Comparison of ENCODE assay signal across 8 cellular contexts in genomic region chr21:28993293-28993629, GRCh38. TPM values are rescaled to one million over a fixed set of nuclear protein-coding genes. Genes with fewer than 3 reads are reported as not detected.
DNase-seq lines count a peak whose midpoint lies in the region; ATAC-seq and TF ChIP-seq lines count a peak whose summit lies in the region.

No MANE protein-coding gene starts in this region.

- H4K5ac ChIP-seq in mesendoderm (ENCODE audit: low read length), result peak overlapping the region; percentile 76

- TF ChIP-seq CTCF in heart left ventricle (IDR thresholded peaks at IDR 0.05) (no peak), brain microvascular endothelial cell (IDR thresholded peaks at IDR 0.05; ENCODE audit: low read depth, low read length, missing control alignments) (no peak), uterus (IDR thresholded peaks at IDR 0.05) (no peak)

- no peaks in the 10 kb centered on the region for H3K9me3 ChIP-seq in heart left ventricle
- H3K9me3 ChIP-seq in uterus, result no peaks in the 10 kb centered on the region

- peaks cover 16% of the 10 kb centered on the region for H3K79me2 ChIP-seq in mesendoderm (ENCODE audit: control insufficient read depth, insufficient read depth, low read length)

- no peak for DNase-seq in heart left ventricle
- no peak for DNase-seq in left cardiac atrium
- no peak for DNase-seq in brain microvascular endothelial cell
- DNase-seq in mesendoderm, result no peak
- DNase-seq in uterus, result no peak
- no peak for DNase-seq in GM19238 (ENCODE audit: insufficient read length, low spot score)
- no peak for DNase-seq in G401 (ENCODE audit: low spot score)

- H3K4me3 ChIP-seq in heart left ventricle, result peak overlapping the region in 11 of 12 donors; percentile 74 to 100 (median 89)
- H3K4me3 ChIP-seq in brain microvascular endothelial cell (ENCODE audit: low read depth, low read length), result peak overlapping the region; percentile 45
- no peak overlapping the region for H3K4me3 ChIP-seq in mesendoderm (ENCODE audit: low read length)
- peak overlapping the region; percentile 72 to 98 for H3K4me3 ChIP-seq in uterus

- H2BK120ac ChIP-seq in mesendoderm (ENCODE audit: low read depth, low read length), result no peak overlapping the region

- H2BK15ac ChIP-seq in mesendoderm (replicated peaks; ENCODE audit: low read depth), result no peak overlapping the region

- peaks cover 9% of the 10 kb centered on the region for H3K79me1 ChIP-seq in mesendoderm (ENCODE audit: low read length)

- WGBS in heart left ventricle, 4 donors, result 45 to 65% (median 48%) methylated on average over 4 of the region's 4 CpGs
- WGBS in mesendoderm (ENCODE audit: extremely low coverage, insufficient coverage, low lambda C conversion rate), result no CpG with 5 or more reads among the region's 4 CpGs

- H3K4me1 ChIP-seq in heart left ventricle (peaks cover 0 to 28% (median 20%) of the 10 kb centered on the region in 12 donors), mesendoderm (ENCODE audit: control insufficient read depth, low read depth, low read length) (peaks cover 2% of the 10 kb centered on the region), uterus (no peaks in the 10 kb centered on the region)

- ATAC-seq in heart left ventricle (no peak), left cardiac atrium (no peak), HG03095 (IDR thresholded peaks at IDR 0.05; ENCODE audit: unreplicated experiment) (no peak)

- in situ Hi-C loops in brain microvascular endothelial cell (cut with HindIII; ENCODE audit: low pct_ligation_motif_present, low sequenced_read_pairs), result no loop called here
- in situ Hi-C loops in G401 (cut with HindIII; ENCODE audit: low sequenced_read_pairs), result no loop called here

- H2BK5ac ChIP-seq in mesendoderm (ENCODE audit: low read length), result no peak overlapping the region

- intact Hi-C loops in heart left ventricle (cut with DNase I), result loop anchor here in 3 of 10 donors (2.0 to 5.0 kb wide), 2 partner anchors 32 to 34 kb away; partner anchors contain the start of gene USP16 (in 2 of the 3)
- intact Hi-C loops in left cardiac atrium (cut with DNase I), result no loop called here
- intact Hi-C loops in uterus (cut with DNase I; ENCODE audit: low total_unique reads), result no loop called here

- H3K23ac ChIP-seq in mesendoderm (ENCODE audit: low read length), result no peak overlapping the region

- peak overlapping the region; percentile 37 for H3K4me2 ChIP-seq in mesendoderm (ENCODE audit: low read length)

- TF ChIP-seq POLR2A in heart left ventricle (IDR thresholded peaks at IDR 0.05) (no peak), uterus (IDR thresholded peaks at IDR 0.05) (no peak)

- no peak overlapping the region for H3K18ac ChIP-seq in mesendoderm (ENCODE audit: low read length)

- H3K27ac ChIP-seq in heart left ventricle (peak overlapping the region; percentile 55 to 95 (median 88)), brain microvascular endothelial cell (peak overlapping the region; percentile 59), mesendoderm (ENCODE audit: low read depth, low read length) (no peak overlapping the region), uterus (peak overlapping the region; percentile 70 to 94)

- H2AK5ac ChIP-seq in mesendoderm (ENCODE audit: low read length), result peak overlapping the region; percentile 67

- no peak overlapping the region for H4K8ac ChIP-seq in mesendoderm (ENCODE audit: low read depth, low read length)

- peak overlapping the region; percentile 62 for H3K4ac ChIP-seq in mesendoderm (ENCODE audit: low read depth, low read length)

- peaks cover 0 to 13% (median 0%) of the 10 kb centered on the region in 9 donors for H3K36me3 ChIP-seq in heart left ventricle
- H3K36me3 ChIP-seq in brain microvascular endothelial cell (replicated peaks), result no peaks in the 10 kb centered on the region
- no peaks in the 10 kb centered on the region for H3K36me3 ChIP-seq in mesendoderm (ENCODE audit: control insufficient read depth, insufficient read depth, low read length)
- H3K36me3 ChIP-seq in uterus, result no peaks in the 10 kb centered on the region

- peak overlapping the region; percentile 63 for H3K56ac ChIP-seq in mesendoderm (ENCODE audit: low read length)

- H3K9ac ChIP-seq in mesendoderm (ENCODE audit: low read length), result peak overlapping the region; percentile 68

- H3K27me3 ChIP-seq in heart left ventricle (no peaks in the 10 kb centered on the region), brain microvascular endothelial cell (replicated peaks) (no peaks in the 10 kb centered on the region), mesendoderm (ENCODE audit: insufficient read depth, low read length, poor library complexity) (no peaks in the 10 kb centered on the region), uterus (no peaks in the 10 kb centered on the region)

RNA-seq across cellular contexts. Expression of gene LTN1, which starts 0.6 kb away (rescaled TPM):
- total RNA-seq in heart left ventricle, result 10 to 100 TPM; 11.1 to 20.3 (median 18.6) TPM
- polyA plus RNA-seq in heart left ventricle, result 1 to 10 TPM; 3.4 to 8.0 TPM
- total RNA-seq in left cardiac atrium, result 10 to 100 TPM; 17.3 to 19.5 TPM
- polyA plus RNA-seq in mesendoderm (2013, experiment 1 of 2), result 10.4 TPM
- polyA plus RNA-seq in mesendoderm (2013, experiment 2 of 2), result 10.3 TPM
- 10 to 100 TPM; 13.8 to 61.0 (median 30.6) TPM for total RNA-seq in uterus
- total RNA-seq in G401 (2014; rRNA removed; shearing (Covaris generic)), result 48.2 and 79.4 TPM in 2 replicates

RNA-seq across cellular contexts. Expression of gene RWDD2B, which starts 25.9 kb away (rescaled TPM):
- total RNA-seq in heart left ventricle (10 to 100 TPM; 10.6 to 22.4 (median 16.6) TPM), left cardiac atrium (10 to 100 TPM; 13.7 to 14.3 TPM), uterus (10 to 100 TPM in 3 of 4 donors, 1 to 10 TPM in 1; 7.7 to 16.2 (median 14.6) TPM)
- 10 to 100 TPM; 10.0 to 16.6 TPM for polyA plus RNA-seq in heart left ventricle
- polyA plus RNA-seq in mesendoderm (2013, experiment 1 of 2), result 3.0 TPM
- polyA plus RNA-seq in mesendoderm (2013, experiment 2 of 2), result 2.8 TPM
- 1.2 and 5.5 TPM in 2 replicates for total RNA-seq in G401 (2014; rRNA removed; shearing (Covaris generic))

RNA-seq across cellular contexts. Expression of gene USP16, which starts 31.2 kb away (rescaled TPM):
- total RNA-seq in heart left ventricle (10 to 100 TPM; 19.1 to 38.1 (median 32.4) TPM), left cardiac atrium (10 to 100 TPM; 29.0 to 35.6 TPM), uterus (10 to 100 TPM; 19.0 to 53.2 (median 44.4) TPM)
- 10 to 100 TPM; 16.4 to 42.6 TPM for polyA plus RNA-seq in heart left ventricle
- polyA plus RNA-seq in mesendoderm (2013, experiment 1 of 2), result 28.7 TPM
- polyA plus RNA-seq in mesendoderm (2013, experiment 2 of 2), result 28.7 TPM
- total RNA-seq in G401 (2014; rRNA removed; shearing (Covaris generic)), result 36.2 and 46.4 TPM in 2 replicates
